In genomic region chr3:110062711-110063110, GRCh38 we compare ENCODE assay signal across 26 cellular contexts.
"Had no signal": no experiment of that assay in that cellular context is flagged by ENCODE, and none has a peak within 500 bp of the region (broad histone marks: within the 10 kb centered on the region; RNA-seq: fewer than 3 reads in every experiment).

No MANE protein-coding gene starts in this region.

- H3K4me3 Mint-ChIP-seq: activated CD8-positive, alpha-beta T cell treated with anti-CD3 and anti-CD28 coated beads, Interleukin-2, amount 10 ng/mL, durations not matched to agents 7 days and 5 days; activated naive CD4-positive, alpha-beta T cell treated with anti-CD3 and anti-CD28 coated beads, Interleukin-2, amount 50 U/mL, for 24 hours; T-helper 17 cell; WTC11 had no signal

- ATAC-seq: activated CD8-positive, alpha-beta T cell treated with anti-CD3 and anti-CD28 coated beads, Interleukin-2, amount 10 ng/mL, durations not matched to agents 7 days and 5 days; SK-N-SH treated with all-trans-retinoic acid at 6 μM for 48 hours; T-helper 17 cell; WTC11 had no signal

- H3K27ac Mint-ChIP-seq: activated CD8-positive, alpha-beta T cell treated with anti-CD3 and anti-CD28 coated beads, Interleukin-2, amount 10 ng/mL, durations not matched to agents 7 days and 5 days; activated naive CD4-positive, alpha-beta T cell treated with anti-CD3 and anti-CD28 coated beads, Interleukin-2, amount 50 U/mL, for 24 hours; T-helper 17 cell; WTC11 had no signal

- H3K27ac ChIP-seq: brain microvascular endothelial cell, cardiac muscle cell, Peyer's patch, SJSA1 had no signal

- H3K27me3 ChIP-seq: brain microvascular endothelial cell, cardiac muscle cell, Peyer's patch, SJSA1 had no signal

- H3K4me1 Mint-ChIP-seq: activated naive CD4-positive, alpha-beta T cell treated with anti-CD3 and anti-CD28 coated beads, Interleukin-2, amount 50 U/mL, for 24 hours; T-helper 17 cell; WTC11 had no signal

- H3K36me3 Mint-ChIP-seq: activated naive CD4-positive, alpha-beta T cell treated with anti-CD3 and anti-CD28 coated beads, Interleukin-2, amount 50 U/mL, for 24 hours; WTC11 had no signal

- H3K9me3 ChIP-seq: Peyer's patch, SJSA1 had no signal

- H3K4me1 ChIP-seq: Peyer's patch, SJSA1 had no signal

- H3K27me3 Mint-ChIP-seq: activated naive CD4-positive, alpha-beta T cell treated with anti-CD3 and anti-CD28 coated beads, Interleukin-2, amount 50 U/mL, for 24 hours; T-helper 17 cell had no signal

- FAIRE-seq: astrocyte had no signal

- H3K4me3 ChIP-seq: cardiac muscle cell, Peyer's patch, SJSA1 had no signal

- H3K36me3 ChIP-seq: brain microvascular endothelial cell, cardiac muscle cell, Peyer's patch, SJSA1 had no signal

- H3K9me3 Mint-ChIP-seq: activated naive CD4-positive, alpha-beta T cell treated with anti-CD3 and anti-CD28 coated beads, Interleukin-2, amount 50 U/mL, for 24 hours; WTC11 had no signal

- DNase-seq: activated CD4-positive, alpha-beta T cell treated with anti-CD3 and anti-CD28 coated beads for 48 hours; activated CD4-positive, alpha-beta T cell treated with anti-CD3 and anti-CD28 coated beads, Interleukin-2, amount 50 U/mL, for 4 hours; activated CD4-positive, CD25-positive, alpha-beta regulatory T cell treated with anti-CD3 and anti-CD28 coated beads, Interleukin-2, amount 50 U/mL, for 72 hours; activated CD8-positive, alpha-beta memory T cell treated with anti-CD3 and anti-CD28 coated beads, Interleukin-2, amount 50 U/mL, for 48 hours; activated CD8-positive, alpha-beta T cell treated with anti-CD3 and anti-CD28 coated beads, Interleukin-2, amount 10 ng/mL, durations not matched to agents 7 days and 5 days; activated T-cell treated with anti-CD3 and anti-CD28 coated beads, Interleukin-2, amount 50 U/mL, for 1 hour; amygdala; brain microvascular endothelial cell; Kasumi-1; NCI-H1105 treated with DMSO at 0.1 percent for 48 hours; NCI-H1436 treated with DMSO at 0.1 percent for 48 hours; NCI-H187; NCI-H2081; NCI-H510A treated with DMSO at 0.1 percent for 48 hours; NCI-H69; NK-92 treated with Interleukin-12 subunit alpha and Interleukin-12 subunit beta, amount 100 ng/mL, for 24 hours; Peyer's patch; SHP77; T-helper 17 cell; T-helper 9 cell had no signal
